Comparison of ENCODE assay signal across 24 cellular contexts in the genomic region with DNA sequence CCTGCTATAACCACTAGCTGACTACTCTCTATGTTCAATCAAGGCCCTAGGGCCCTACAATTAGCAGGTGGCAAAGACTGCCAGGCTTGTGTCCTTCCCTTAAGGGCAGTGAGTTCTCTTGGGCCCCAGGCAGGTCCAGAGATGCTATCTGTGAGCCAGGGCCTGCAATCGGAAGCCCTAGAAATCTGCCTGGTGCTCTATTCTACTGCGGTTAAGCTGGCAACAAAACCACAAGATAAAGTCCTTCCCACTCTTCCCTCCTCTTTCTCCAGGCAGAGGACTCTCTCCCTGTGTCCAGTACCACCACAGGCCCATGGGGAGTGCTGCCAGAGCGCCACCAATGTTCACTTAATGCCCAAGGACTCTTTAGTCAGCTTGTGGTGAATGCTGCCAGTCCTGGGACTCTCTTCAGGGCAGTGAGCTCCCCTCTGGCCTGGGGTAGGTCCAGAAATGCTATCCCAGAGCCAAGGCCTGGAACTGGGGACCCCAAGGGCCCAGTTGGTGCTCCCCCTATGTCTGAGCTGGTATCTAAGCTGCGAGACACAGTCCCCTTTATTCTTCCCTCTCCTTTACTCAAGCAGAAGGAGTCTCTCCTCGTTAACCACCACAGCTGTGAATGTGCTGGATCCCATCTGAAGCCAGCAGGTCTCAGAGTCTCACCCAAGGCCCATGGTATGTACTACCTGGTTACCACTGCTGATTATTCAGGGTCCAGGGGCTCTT. TPM values are rescaled to one million over a fixed set of nuclear protein-coding genes. Genes with fewer than 3 reads are reported as not detected.
DNase-seq lines count a peak whose midpoint lies in the region; ATAC-seq and TF ChIP-seq lines count a peak whose summit lies in the region.
"Had no signal": no experiment of that assay in that cellular context is flagged by ENCODE, and none has a peak within 500 bp of the region (broad histone marks: within the 10 kb centered on the region; RNA-seq: fewer than 3 reads in every experiment).

No MANE protein-coding gene starts in this region.

- H3K9me3 ChIP-seq in left ventricle myocardium inferior (replicated peaks) (peaks cover 4% of the 10 kb centered on the region), spleen (peaks cover 0 to 12% (median 7%) of the 10 kb centered on the region in 8 donors)
- H3K9me3 ChIP-seq: right atrium auricular region had no signal

- no peaks in the 10 kb centered on the region for H3K27me3 Mint-ChIP-seq in MCF 10A (ENCODE audit: insufficient read depth, unreplicated experiment)
- H3K27me3 Mint-ChIP-seq: B cell had no signal

- TF ChIP-seq CTCF in left ventricle myocardium inferior (IDR thresholded peaks at IDR 0.05; ENCODE audit: borderline replicate concordance) (no peak), spleen (IDR thresholded peaks at IDR 0.05 in 8 of 11, conservative IDR thresholded peaks at IDR 0.05 in 3 of 11) (no peak), MCF 10A (IDR thresholded peaks at IDR 0.05; ENCODE audit: unreplicated experiment) (no peak)

- H3K4me3 ChIP-seq in left ventricle myocardium inferior (no peak overlapping the region), spleen (no peak overlapping the region)
- H3K4me3 ChIP-seq: right atrium auricular region had no signal

- intact Hi-C loops in Right ventricle myocardium superior (cut with DNase I) (no loop called here), left ventricle myocardium inferior (cut with micrococcal nuclease) (no loop called here), spleen (cut with DNase I; ENCODE audit: low total_unique reads) (loop anchor here (10.0 kb wide), 1 partner anchor 71 kb away; no protein-coding TSS in a partner anchor), MCF 10A (cut with micrococcal nuclease) (no loop called here)

- WGBS in spleen, 5 donors, result 95 to 100% (median 97%) methylated on average over 5 of the region's 5 CpGs

- H3K27ac Mint-ChIP-seq in MCF 10A (ENCODE audit: low read depth, unreplicated experiment), result no peak overlapping the region
- H3K27ac Mint-ChIP-seq: activated naive CD8-positive, alpha-beta T cell treated with anti-CD3 and anti-CD28 coated beads, Interleukin-2, amount 10 ng/mL, durations not matched to agents 7 days and 5 days; B cell; CD8-positive, alpha-beta T cell; HFFc6; mesothelial cell of epicardium; naive thymus-derived CD4-positive, alpha-beta T cell had no signal

- H3K4me1 Mint-ChIP-seq in MCF 10A (ENCODE audit: insufficient read depth, unreplicated experiment), result no peaks in the 10 kb centered on the region
- H3K4me1 Mint-ChIP-seq: B cell had no signal

- no peak for ATAC-seq in Right ventricle myocardium superior (ENCODE audit: poor library complexity)
- no peak for ATAC-seq in HG03039 (IDR thresholded peaks at IDR 0.05; ENCODE audit: unreplicated experiment)
- ATAC-seq: CD8-positive, alpha-beta T cell; left ventricle myocardium superior; naive thymus-derived CD4-positive, alpha-beta T cell; PC-3; Right ventricle myocardium inferior had no signal

- H3K36me3 Mint-ChIP-seq in MCF 10A (ENCODE audit: insufficient read depth, unreplicated experiment), result peaks cover 6% of the 10 kb centered on the region

- POLR2A ChIA-PET in MCF 10A (lab: Yijun Ruan, JAX), result no interaction called here

- H3K36me3 ChIP-seq in left ventricle myocardium inferior, result no peaks in the 10 kb centered on the region
- peaks cover 0 to 8% (median 0%) of the 10 kb centered on the region in 6 donors for H3K36me3 ChIP-seq in spleen
- H3K36me3 ChIP-seq: right atrium auricular region had no signal

- peaks cover 27% of the 10 kb centered on the region for H3K4me1 ChIP-seq in left ventricle myocardium inferior
- H3K4me1 ChIP-seq in spleen, result peaks cover 0 to 36% (median 18%) of the 10 kb centered on the region in 6 donors

- CTCF ChIA-PET in MCF 10A (lab: Yijun Ruan, JAX), result no interaction called here

- H3K9me3 Mint-ChIP-seq in MCF 10A (ENCODE audit: unreplicated experiment), result peaks cover 14% of the 10 kb centered on the region
- H3K9me3 Mint-ChIP-seq: HFFc6 had no signal

- no peak overlapping the region for H3K4me3 Mint-ChIP-seq in MCF 10A (ENCODE audit: unreplicated experiment)
- H3K4me3 Mint-ChIP-seq: activated naive CD8-positive, alpha-beta T cell treated with anti-CD3 and anti-CD28 coated beads, Interleukin-2, amount 10 ng/mL, durations not matched to agents 7 days and 5 days; B cell; CD8-positive, alpha-beta T cell; HFFc6; mesothelial cell of epicardium; naive thymus-derived CD4-positive, alpha-beta T cell had no signal

- peak; percentile 3 for DNase-seq in Right ventricle myocardium superior
- no peak for DNase-seq in left ventricle myocardium inferior
- DNase-seq in islet precursor cell, result peak; percentile 38
- DNase-seq in spleen, result peak; percentile 18
- no peak for DNase-seq in NCI-H2171 treated with DMSO at 0.1 percent for 48 hours (lab: John Stamatoyannopoulos, UW)
- DNase-seq in MCF 10A (ENCODE audit: unreplicated experiment), result no peak
- DNase-seq: activated CD4-positive, alpha-beta T cell treated with anti-CD3 and anti-CD28 coated beads for 48 hours; activated naive CD8-positive, alpha-beta T cell treated with anti-CD3 and anti-CD28 coated beads, Interleukin-2, amount 10 ng/mL, durations not matched to agents 7 days and 5 days; HFFc6; hippocampal formation; left ventricle myocardium superior; naive thymus-derived CD4-positive, alpha-beta T cell; NCI-H1436 treated with DMSO at 0.1 percent for 48 hours; NCI-H510A treated with DMSO at 0.1 percent for 48 hours; PC-3; stimulated activated CD4-positive, alpha-beta T cell treated with anti-CD3 and anti-CD28 coated beads, Interleukin-2, amount 100 ng/mL, for 48 hours had no signal

- H3K27ac ChIP-seq in left ventricle myocardium inferior (replicated peaks), result no peak overlapping the region
- no peak overlapping the region for H3K27ac ChIP-seq in spleen
- H3K27ac ChIP-seq: HL-60, KMS-11, right atrium auricular region had no signal

- H3K27me3 ChIP-seq in left ventricle myocardium inferior (ENCODE audit: low read depth) (no peaks in the 10 kb centered on the region), spleen (replicated peaks in 1 of 7) (no peaks in the 10 kb centered on the region)
- H3K27me3 ChIP-seq: right atrium auricular region had no signal

- TF ChIP-seq POLR2A in spleen (IDR thresholded peaks at IDR 0.05), result no peak

- no TSS peak for BruUV-seq in MCF 10A (replicated peaks; lab: Mats Ljungman, UMichigan)

RNA-seq across cellular contexts. Expression of gene XXYLT1, which starts 34.7 kb away (rescaled TPM):
- 2.6 TPM for total RNA-seq in Right ventricle myocardium superior
- total RNA-seq in left ventricle myocardium inferior, result 2.3 TPM
- 10 to 100 TPM in 4 of 7 donors, 1 to 10 TPM in 3; 7.7 to 22.3 (median 16.4) TPM for total RNA-seq in spleen
- 1 to 10 TPM; 2.7 to 4.5 (median 3.4) TPM for polyA plus RNA-seq in spleen
- total RNA-seq in MCF 10A (2022), result 10.0 and 10.9 TPM in 2 replicates

Comparison
In these comparisons a context has a peak if more than half of its experiments do, and no peak if none do; other contexts are left out.
1. DNase-seq: peak in Right ventricle myocardium superior (single experiment), islet precursor cell (single experiment) and spleen (single experiment); none in left ventricle myocardium inferior (single experiment), NCI-H2171 treated with DMSO at 0.1 percent for 48 hours (single experiment) and MCF 10A (single experiment).